Comparison of ENCODE assay signal across 8 cellular contexts in genomic region chr10:94403034-94403822, GRCh38.
DNase-seq lines count a peak whose midpoint lies in the region; FAIRE-seq and TF ChIP-seq lines count a peak whose summit lies in the region.

No MANE protein-coding gene starts in this region.

- peak; percentile 6 for FAIRE-seq in H54 (lab: Jason Lieb, UNC)

- peak overlapping the region; percentile 86 for H3K4me2 ChIP-seq in SU-DHL-6 (ENCODE audit: low read depth, low read length, poor library complexity, severe bottlenecking)

- H2AFZ ChIP-seq in SU-DHL-6 (ENCODE audit: low read depth, low read length, severe bottlenecking): peak overlapping the region; percentile 99

- no peaks in the 10 kb centered on the region for H3K27me3 ChIP-seq in SU-DHL-6 (ENCODE audit: low read length)

- H3K9me2 ChIP-seq in SU-DHL-6 (replicated peaks; ENCODE audit: insufficient read depth, low read length): no peaks in the 10 kb centered on the region

- H3K4me3 ChIP-seq in SU-DHL-6 (ENCODE audit: insufficient read depth, low read length, poor library complexity, severe bottlenecking): peak overlapping the region; percentile 87

- H3K36me3 ChIP-seq in SU-DHL-6 (ENCODE audit: low read length): no peaks in the 10 kb centered on the region

- DNase-seq in NCI-H1694 treated with DMSO at 0.1 percent for 48 hours (lab: John Stamatoyannopoulos, UW) (peak; percentile 17), NCI-H1694 (lab: John Stamatoyannopoulos, UW) (no peak), H54 (ENCODE audit: insufficient read length, low spot score) (peak; percentile 54), Kasumi-1 (lab: John Stamatoyannopoulos, UW) (peak; percentile 75 to 81), kidney tubule cell (ENCODE audit: low spot score) (peak; percentile 91)
- DNase-seq in stimulated activated CD4-positive, alpha-beta T cell treated with anti-CD3 and anti-CD28 coated beads, Interleukin-15, amount 100 ng/mL, for 24 hours: peak; percentile 37

- H4K20me1 ChIP-seq in SU-DHL-6 (ENCODE audit: low read depth, low read length): no peaks in the 10 kb centered on the region

- no peaks in the 10 kb centered on the region for H3K9me3 ChIP-seq in SU-DHL-6 (ENCODE audit: insufficient read depth, low read length)

- H3K79me2 ChIP-seq in SU-DHL-6 (ENCODE audit: insufficient read depth, low read length): no peaks in the 10 kb centered on the region

- peak overlapping the region; percentile 67 for H3K9ac ChIP-seq in SU-DHL-6 (ENCODE audit: low read length)

- no peak for TF ChIP-seq POLR2A in H54 (IDR thresholded peaks at IDR 0.05; ENCODE audit: low read depth, low read length)

- H3K27ac ChIP-seq in SU-DHL-6 (ENCODE audit: low read depth, low read length): peak overlapping the region; percentile 44
- H3K27ac ChIP-seq in cingulate gyrus (ENCODE audit: low read depth, low read length): peak overlapping the region; percentile 72

- no peak for TF ChIP-seq CTCF in SU-DHL-6 (IDR thresholded peaks at IDR 0.05; ENCODE audit: insufficient read depth, low read length, poor library complexity, severe bottlenecking)

- H3F3A ChIP-seq in SU-DHL-6 (ENCODE audit: insufficient read depth): no peaks in the 10 kb centered on the region
